16 cellular contexts compared by ENCODE assay signal in genomic region chr19:5788422-5788821, GRCh38. TPM values are rescaled to one million over a fixed set of nuclear protein-coding genes. Genes with fewer than 3 reads are reported as not detected.
"Had no signal": no experiment of that assay in that cellular context is flagged by ENCODE, and none has a peak within 500 bp of the region (broad histone marks: within the 10 kb centered on the region; RNA-seq: fewer than 3 reads in every experiment).

No MANE protein-coding gene starts in this region.

- DNase-seq: activated CD4-positive, alpha-beta T cell treated with anti-CD3 and anti-CD28 coated beads, Interleukin-2, amount 10 ng/mL, durations not matched to agents 7 days and 5 days; activated gamma-delta T cell; caudate nucleus; left colon; lower lobe of right lung; midbrain; stimulated activated CD4-positive, alpha-beta T cell treated with anti-CD3 and anti-CD28 coated beads, Interleukin-2, amount 100 ng/mL, for 48 hours; stimulated activated naive B cell treated with anti-CD40 and anti-IgM and Interleukin-4, amounts not matched to agents 10 μg/mL and 1 μg/mL and 100 μg/mL, for 72 hours; substantia nigra had no signal

- ATAC-seq: esophagus mucosa; left colon; lower lobe of right lung; stimulated activated naive B cell treated with anti-CD40 and anti-IgM and Interleukin-4, amounts not matched to agents 10 μg/mL and 1 μg/mL and 100 μg/mL, for 72 hours had no signal

- H3K4me3 Mint-ChIP-seq: activated CD4-positive, alpha-beta T cell treated with anti-CD3 and anti-CD28 coated beads, Interleukin-2, amount 10 ng/mL, durations not matched to agents 7 days and 5 days had no signal

- H3K27ac ChIP-seq: lower lobe of right lung, tibial nerve, vagina had no signal

- H3K27me3 ChIP-seq: tibial nerve, vagina had no signal

- H3K9me3 ChIP-seq: lower lobe of right lung, tibial nerve, vagina had no signal

- H3K27me3 Mint-ChIP-seq: activated CD4-positive, alpha-beta T cell treated with anti-CD3 and anti-CD28 coated beads, Interleukin-2, amount 10 ng/mL, durations not matched to agents 7 days and 5 days had no signal

- H3K9me3 Mint-ChIP-seq: activated CD4-positive, alpha-beta T cell treated with anti-CD3 and anti-CD28 coated beads, Interleukin-2, amount 10 ng/mL, durations not matched to agents 7 days and 5 days had no signal

- H3K27ac Mint-ChIP-seq: activated CD4-positive, alpha-beta T cell treated with anti-CD3 and anti-CD28 coated beads, Interleukin-2, amount 10 ng/mL, durations not matched to agents 7 days and 5 days had no signal

- H3K4me3 ChIP-seq: lower lobe of right lung, tibial nerve, vagina had no signal

RNA-seq across cellular contexts. Expression of gene PRR22, which starts 3.9 kb away (rescaled TPM):
- total RNA-seq: skeletal muscle tissue had no signal

RNA-seq across cellular contexts. Expression of gene NRTN, which starts 16.4 kb away (rescaled TPM):
- total RNA-seq: skeletal muscle tissue, tibial nerve had no signal

RNA-seq across cellular contexts. Expression of gene FUT6, which starts 51.1 kb away (rescaled TPM):
- total RNA-seq: activated CD4-positive, alpha-beta T cell treated with anti-CD3 and anti-CD28 coated beads, Interleukin-2, amount 10 ng/mL, durations not matched to agents 7 days and 5 days; activated CD8-positive, alpha-beta memory T cell treated with anti-CD3 and anti-CD28 coated beads for 36 hours; posterior vena cava; skeletal muscle tissue; T-helper 2 cell treated with Interferon-gamma antibody and Interleukin-4, amounts not matched to agents 100 ng/mL and 5 ng/mL, for 36 hours; tibial nerve had no signal
